In genomic region chr5:142506756-142507155, GRCh38 we compare ENCODE assay signal across 2 cellular contexts.
TF ChIP-seq lines count a peak whose summit lies in the region.

No MANE protein-coding gene starts in this region.

TF ChIP-seq in GM23338, 12 proteins besides CTCF, POLR2A, EP300 and RAD21:
- TF ChIP-seq POLR2AphosphoS5 (IDR thresholded peaks at IDR 0.05; ENCODE audit: low read depth): no peak
- TF ChIP-seq EZH2phosphoT487 (IDR thresholded peaks at IDR 0.05; ENCODE audit: unreplicated experiment): no peak
- no peak for TF ChIP-seq ZNF331 (CRISPR knock-in tag; IDR thresholded peaks at IDR 0.05; ENCODE audit: low read depth)
- no peak for TF ChIP-seq CREB1 (CRISPR knock-in tag; IDR thresholded peaks at IDR 0.05; ENCODE audit: low read depth)
- no peak for TF ChIP-seq ZNF462 (CRISPR knock-in tag; IDR thresholded peaks at IDR 0.05)
- TF ChIP-seq JUNB (IDR thresholded peaks at IDR 0.05; ENCODE audit: unreplicated experiment): no peak
- no peak for TF ChIP-seq NANOG (IDR thresholded peaks at IDR 0.05; ENCODE audit: borderline replicate concordance)
- TF ChIP-seq EZH2 (IDR thresholded peaks at IDR 0.05; ENCODE audit: low read depth, unreplicated experiment): no peak
- no peak for TF ChIP-seq STAT1 (IDR thresholded peaks at IDR 0.05; ENCODE audit: unreplicated experiment)
- no peak for TF ChIP-seq ZNF114 (CRISPR knock-in tag; IDR thresholded peaks at IDR 0.05)
- TF ChIP-seq, protein P1, sequence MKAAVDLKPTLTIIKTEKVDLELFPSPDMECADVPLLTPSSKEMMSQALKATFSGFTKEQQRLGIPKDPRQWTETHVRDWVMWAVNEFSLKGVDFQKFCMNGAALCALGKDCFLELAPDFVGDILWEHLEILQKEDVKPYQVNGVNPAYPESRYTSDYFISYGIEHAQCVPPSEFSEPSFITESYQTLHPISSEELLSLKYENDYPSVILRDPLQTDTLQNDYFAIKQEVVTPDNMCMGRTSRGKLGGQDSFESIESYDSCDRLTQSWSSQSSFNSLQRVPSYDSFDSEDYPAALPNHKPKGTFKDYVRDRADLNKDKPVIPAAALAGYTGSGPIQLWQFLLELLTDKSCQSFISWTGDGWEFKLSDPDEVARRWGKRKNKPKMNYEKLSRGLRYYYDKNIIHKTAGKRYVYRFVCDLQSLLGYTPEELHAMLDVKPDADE (IDR thresholded peaks at IDR 0.05): no peak
- TF ChIP-seq, protein P2, sequence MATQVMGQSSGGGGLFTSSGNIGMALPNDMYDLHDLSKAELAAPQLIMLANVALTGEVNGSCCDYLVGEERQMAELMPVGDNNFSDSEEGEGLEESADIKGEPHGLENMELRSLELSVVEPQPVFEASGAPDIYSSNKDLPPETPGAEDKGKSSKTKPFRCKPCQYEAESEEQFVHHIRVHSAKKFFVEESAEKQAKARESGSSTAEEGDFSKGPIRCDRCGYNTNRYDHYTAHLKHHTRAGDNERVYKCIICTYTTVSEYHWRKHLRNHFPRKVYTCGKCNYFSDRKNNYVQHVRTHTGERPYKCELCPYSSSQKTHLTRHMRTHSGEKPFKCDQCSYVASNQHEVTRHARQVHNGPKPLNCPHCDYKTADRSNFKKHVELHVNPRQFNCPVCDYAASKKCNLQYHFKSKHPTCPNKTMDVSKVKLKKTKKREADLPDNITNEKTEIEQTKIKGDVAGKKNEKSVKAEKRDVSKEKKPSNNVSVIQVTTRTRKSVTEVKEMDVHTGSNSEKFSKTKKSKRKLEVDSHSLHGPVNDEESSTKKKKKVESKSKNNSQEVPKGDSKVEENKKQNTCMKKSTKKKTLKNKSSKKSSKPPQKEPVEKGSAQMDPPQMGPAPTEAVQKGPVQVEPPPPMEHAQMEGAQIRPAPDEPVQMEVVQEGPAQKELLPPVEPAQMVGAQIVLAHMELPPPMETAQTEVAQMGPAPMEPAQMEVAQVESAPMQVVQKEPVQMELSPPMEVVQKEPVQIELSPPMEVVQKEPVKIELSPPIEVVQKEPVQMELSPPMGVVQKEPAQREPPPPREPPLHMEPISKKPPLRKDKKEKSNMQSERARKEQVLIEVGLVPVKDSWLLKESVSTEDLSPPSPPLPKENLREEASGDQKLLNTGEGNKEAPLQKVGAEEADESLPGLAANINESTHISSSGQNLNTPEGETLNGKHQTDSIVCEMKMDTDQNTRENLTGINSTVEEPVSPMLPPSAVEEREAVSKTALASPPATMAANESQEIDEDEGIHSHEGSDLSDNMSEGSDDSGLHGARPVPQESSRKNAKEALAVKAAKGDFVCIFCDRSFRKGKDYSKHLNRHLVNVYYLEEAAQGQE (IDR thresholded peaks at IDR 0.05; ENCODE audit: unreplicated experiment): no peak

TF ChIP-seq in H1, 55 proteins besides CTCF, POLR2A, EP300 and RAD21:
- TF ChIP-seq KDM1A (IDR thresholded peaks at IDR 0.05; ENCODE audit: borderline replicate concordance, low read length): no peak
- no peak for TF ChIP-seq POU5F1 (IDR thresholded peaks at IDR 0.05; ENCODE audit: low read depth, low read length)
- no peak for TF ChIP-seq E2F6 (IDR thresholded peaks at IDR 0.05)
- TF ChIP-seq YY1 (IDR thresholded peaks at IDR 0.05; ENCODE audit: low read depth, low read length): no peak
- no peak for TF ChIP-seq CEBPB (IDR thresholded peaks at IDR 0.05; ENCODE audit: low read depth, low read length)
- no peak for TF ChIP-seq NANOG (IDR thresholded peaks at IDR 0.05; ENCODE audit: insufficient read depth, low read depth, low read length, poor library complexity, severe bottlenecking)
- no peak for TF ChIP-seq RXRA (IDR thresholded peaks at IDR 0.05; ENCODE audit: insufficient read depth, low read depth, low read length)
- TF ChIP-seq HDAC6 (IDR thresholded peaks at IDR 0.05; ENCODE audit: low read depth, low read length): no peak
- TF ChIP-seq MAFK (IDR thresholded peaks at IDR 0.05; ENCODE audit: low read depth, low read length): no peak
- TF ChIP-seq CBX8 (IDR thresholded peaks at IDR 0.05; ENCODE audit: borderline replicate concordance, low read depth, low read length): no peak
- no peak for TF ChIP-seq TAF1 (IDR thresholded peaks at IDR 0.05; ENCODE audit: low read depth, low read length)
- no peak for TF ChIP-seq FOSL1 (IDR thresholded peaks at IDR 0.05; ENCODE audit: insufficient read depth, low read depth, low read length)
- no peak for TF ChIP-seq CBX5 (IDR thresholded peaks at IDR 0.05; ENCODE audit: low read depth, low read length)
- no peak for TF ChIP-seq TAF7 (optimal IDR thresholded peaks at IDR 0.05; ENCODE audit: borderline replicate concordance, low read depth, low read length)
- no peak for TF ChIP-seq TEAD4 (IDR thresholded peaks at IDR 0.05; ENCODE audit: low read depth, low read length)
- TF ChIP-seq KDM4A (IDR thresholded peaks at IDR 0.05; ENCODE audit: low read depth, low read length, severe bottlenecking): no peak
- TF ChIP-seq NRF1 (IDR thresholded peaks at IDR 0.05; ENCODE audit: low read depth, low read length): no peak
